In genomic region chr9:133539434-133539833, GRCh38 we compare ENCODE assay signal across 10 cellular contexts. TPM values are rescaled to one million over a fixed set of nuclear protein-coding genes. Genes with fewer than 3 reads are reported as not detected.
DNase-seq lines count a peak whose midpoint lies in the region; ATAC-seq and TF ChIP-seq lines count a peak whose summit lies in the region.
"Had no signal": no experiment of that assay in that cellular context is flagged by ENCODE, and none has a peak within 500 bp of the region (broad histone marks: within the 10 kb centered on the region; RNA-seq: fewer than 3 reads in every experiment).

No MANE protein-coding gene starts in this region.

- H3K79me2 ChIP-seq in GM23338 (replicated peaks; ENCODE audit: insufficient read depth) = no peaks in the 10 kb centered on the region

- peaks cover 19% of the 10 kb centered on the region for H3K27me3 Mint-ChIP-seq in GM23338 (ENCODE audit: insufficient read depth, low read depth, poor library complexity)
- H3K27me3 Mint-ChIP-seq in activated naive CD8-positive, alpha-beta T cell treated with anti-CD3 and anti-CD28 coated beads for 36 hours = no peaks in the 10 kb centered on the region

- H3K27ac Mint-ChIP-seq in GM23338 = no peak overlapping the region
- H3K27ac Mint-ChIP-seq in activated naive CD8-positive, alpha-beta T cell treated with anti-CD3 and anti-CD28 coated beads for 36 hours = no peak overlapping the region
- H3K27ac Mint-ChIP-seq: CD8-positive, alpha-beta memory T cell had no signal

- ATAC-seq in GM23338 (peak; percentile 30), GM19324 (IDR thresholded peaks at IDR 0.05; ENCODE audit: low FRiP score, unreplicated experiment) (no peak)

- no peaks in the 10 kb centered on the region for H3K36me3 ChIP-seq in GM23338 (ENCODE audit: insufficient read depth)
- H3K36me3 ChIP-seq in skeletal muscle tissue (ENCODE audit: control insufficient read depth in 3 of 3, insufficient read depth in 3 of 3, low read length in 3 of 3) = peaks cover 0 to 5% (median 0%) of the 10 kb centered on the region in 3 donors
- H3K36me3 ChIP-seq: neutrophil had no signal

- no peak for TF ChIP-seq CTCF in GM23338 (conservative IDR thresholded peaks at IDR 0.05; ENCODE audit: low read depth in 2 of 2)
- no peak for TF ChIP-seq CTCF in dorsolateral prefrontal cortex (IDR thresholded peaks at IDR 0.05 in 54 of 56, conservative IDR thresholded peaks at IDR 0.05 in 2 of 56; ENCODE audit: low read depth in 1 of 56, partially characterized antibody in 56 of 56)

- H3K27me3 ChIP-seq in GM23338 (ENCODE audit: insufficient read depth) (no peaks in the 10 kb centered on the region), dorsolateral prefrontal cortex (no peaks in the 10 kb centered on the region), layer of hippocampus (ENCODE audit: control insufficient read depth, insufficient read depth, low read length) (no peaks in the 10 kb centered on the region), skeletal muscle tissue (ENCODE audit: control insufficient read depth in 3 of 3, insufficient read depth in 3 of 3, low read length in 3 of 3) (peaks cover 6 to 38% (median 27%) of the 10 kb centered on the region in 3 donors)

- no peak overlapping the region for H3K4me3 Mint-ChIP-seq in GM23338
- no peak overlapping the region for H3K4me3 Mint-ChIP-seq in activated naive CD8-positive, alpha-beta T cell treated with anti-CD3 and anti-CD28 coated beads for 36 hours
- H3K4me3 Mint-ChIP-seq: CD8-positive, alpha-beta memory T cell had no signal

- no peaks in the 10 kb centered on the region for H3K9me3 ChIP-seq in skeletal muscle tissue (ENCODE audit: control insufficient read depth in 3 of 3, low read length in 3 of 3)
- H3K9me3 ChIP-seq: neutrophil had no signal

- intact Hi-C loops in dorsolateral prefrontal cortex (cut with DNase I) = loop anchor here (10.0 kb wide), 2 partner anchors 185 to 455 kb away; partner anchors contain the start of gene VAV2 (in 1 of the 2)

- no peaks in the 10 kb centered on the region; the same call in 1 of the 2 replicates for H3K4me1 ChIP-seq in GM23338 (ENCODE audit: insufficient read depth)
- H3K4me1 ChIP-seq in skeletal muscle tissue (ENCODE audit: control insufficient read depth in 3 of 3, insufficient read depth in 3 of 3, low read length in 3 of 3) = peaks cover 26 to 27% (median 27%) of the 10 kb centered on the region in 3 donors

- 0 out of 2 replicates have a peak overlapping the region, but pooled peaks have one; percentile 47 for H2AFZ ChIP-seq in GM23338

- no peak overlapping the region for H3K27ac ChIP-seq in GM23338 (ENCODE audit: low read depth)
- peak overlapping the region in 48 of 59 donors; percentile 1 to 86 (median 66) for H3K27ac ChIP-seq in dorsolateral prefrontal cortex
- peak overlapping the region; percentile 42 for H3K27ac ChIP-seq in layer of hippocampus (ENCODE audit: low read depth, low read length)
- H3K27ac ChIP-seq in skeletal muscle tissue (ENCODE audit: low read depth, low read length) = no peak overlapping the region
- H3K27ac ChIP-seq: neutrophil had no signal

- no peak overlapping the region for H3K4me2 ChIP-seq in GM23338

- H3K9me3 Mint-ChIP-seq in GM23338 = no peaks in the 10 kb centered on the region
- H3K9me3 Mint-ChIP-seq in activated naive CD8-positive, alpha-beta T cell treated with anti-CD3 and anti-CD28 coated beads for 36 hours = no peaks in the 10 kb centered on the region
- H3K9me3 Mint-ChIP-seq: CD8-positive, alpha-beta memory T cell had no signal

- peak overlapping the region in 1 of 3 donors; percentile 16 for H3K9ac ChIP-seq in skeletal muscle tissue (ENCODE audit: low read depth in 1 of 3, low read length in 3 of 3)

- no peaks in the 10 kb centered on the region for H3K9me2 ChIP-seq in GM23338 (ENCODE audit: insufficient read depth)

- H3K4me1 Mint-ChIP-seq in GM23338 = peaks cover 16% of the 10 kb centered on the region
- peaks cover 4% of the 10 kb centered on the region for H3K4me1 Mint-ChIP-seq in activated naive CD8-positive, alpha-beta T cell treated with anti-CD3 and anti-CD28 coated beads for 36 hours

- DNase-seq in GM23338 (ENCODE audit: low spot score) = peak; percentile 54
- no peak for DNase-seq in dorsolateral prefrontal cortex
- DNase-seq in DMS 273 treated with DMSO at 0.1 percent for 48 hours (lab: John Stamatoyannopoulos, UW) = no peak
- no peak for DNase-seq in activated naive CD8-positive, alpha-beta T cell treated with anti-CD3 and anti-CD28 coated beads for 36 hours
- no peak for DNase-seq in NOMO-1 treated with dmso at 0.1 percent for 144 hours (lab: John Stamatoyannopoulos, UW; ENCODE audit: unreplicated experiment)
- DNase-seq: CD8-positive, alpha-beta memory T cell had no signal

- no peaks in the 10 kb centered on the region for H4K20me1 ChIP-seq in GM23338 (replicated peaks; ENCODE audit: insufficient read depth)

- H3F3A ChIP-seq in GM23338 (replicated peaks; ENCODE audit: low read depth) = no peaks in the 10 kb centered on the region

- H3K4me3 ChIP-seq in GM23338 = no peak overlapping the region
- H3K4me3 ChIP-seq in dorsolateral prefrontal cortex = peak overlapping the region in 49 of 59 donors; percentile 2 to 58 (median 38)
- H3K4me3 ChIP-seq in skeletal muscle tissue (ENCODE audit: low read length in 3 of 3) = peak overlapping the region; percentile 51 to 56 (median 54)

- H3K36me3 Mint-ChIP-seq in GM23338 (ENCODE audit: low read depth) = no peaks in the 10 kb centered on the region
- no peaks in the 10 kb centered on the region for H3K36me3 Mint-ChIP-seq in activated naive CD8-positive, alpha-beta T cell treated with anti-CD3 and anti-CD28 coated beads for 36 hours
- H3K36me3 Mint-ChIP-seq: CD8-positive, alpha-beta memory T cell had no signal

TF ChIP-seq in GM23338, 12 proteins besides CTCF, POLR2A, EP300 and RAD21 (continues in another document):
- TF ChIP-seq ZNF331 (CRISPR knock-in tag; IDR thresholded peaks at IDR 0.05; ENCODE audit: low read depth) (no peak), REST (IDR thresholded peaks at IDR 0.05; ENCODE audit: unreplicated experiment) (no peak), EZH2phosphoT487 (IDR thresholded peaks at IDR 0.05; ENCODE audit: unreplicated experiment) (no peak), JUNB (IDR thresholded peaks at IDR 0.05; ENCODE audit: unreplicated experiment) (no peak), NANOG (IDR thresholded peaks at IDR 0.05; ENCODE audit: borderline replicate concordance) (no peak), STAT1 (IDR thresholded peaks at IDR 0.05; ENCODE audit: unreplicated experiment) (no peak)

RNA-seq across cellular contexts. Expression of gene ADAMTSL2, which starts 4.9 kb away (rescaled TPM):
- total RNA-seq in GM23338 (2014; rRNA removed; shearing (Covaris generic)) = 0.66 and 1.1 TPM in 2 replicates
- polyA plus RNA-seq in GM23338 (2016; fragmentation: Nextera tagmentation; extraction: Ambion mirVana) = 0.15 and 0.21 TPM in 2 replicates
- total RNA-seq in dorsolateral prefrontal cortex (10 to 100 TPM in 118 of 120 experiments, 1 to 10 TPM in 2; 9.6 to 24.0 (median 15.4) TPM), skeletal muscle tissue (4.7 TPM)
- total RNA-seq in activated naive CD8-positive, alpha-beta T cell treated with anti-CD3 and anti-CD28 coated beads for 36 hours = under 1 TPM; 0.29 to 0.34 TPM
- total RNA-seq: CD8-positive, alpha-beta memory T cell had no signal
- polyA plus RNA-seq: CD8-positive, alpha-beta memory T cell had no signal

RNA-seq across cellular contexts. Expression of gene MYMK, which starts 14.7 kb away (rescaled TPM):
- total RNA-seq in GM23338 (2014; rRNA removed; shearing (Covaris generic)) = not detected in 2 replicates
- 0.54 TPM in 1 of 2 replicates, not detected in the other for polyA plus RNA-seq in GM23338 (2016; fragmentation: Nextera tagmentation; extraction: Ambion mirVana)
- total RNA-seq in dorsolateral prefrontal cortex = 1 to 10 TPM in 5 of 120 experiments, under 1 TPM in 14, not detected in 101; 0.39 to 3.1 (median 0.75) TPM
- 8.9 TPM for total RNA-seq in skeletal muscle tissue
- not detected for total RNA-seq in activated naive CD8-positive, alpha-beta T cell treated with anti-CD3 and anti-CD28 coated beads for 36 hours
- total RNA-seq: CD8-positive, alpha-beta memory T cell had no signal
- polyA plus RNA-seq: CD8-positive, alpha-beta memory T cell had no signal

Comparison
In these comparisons a context has a peak if more than half of its experiments do, and no peak if none do; other contexts are left out.
1. H3K27ac ChIP-seq: peak in dorsolateral prefrontal cortex (48 of 59) and layer of hippocampus (single experiment); none in GM23338 (single experiment) and skeletal muscle tissue (single experiment).